21 cellular contexts compared by ENCODE assay signal in the genomic region with DNA sequence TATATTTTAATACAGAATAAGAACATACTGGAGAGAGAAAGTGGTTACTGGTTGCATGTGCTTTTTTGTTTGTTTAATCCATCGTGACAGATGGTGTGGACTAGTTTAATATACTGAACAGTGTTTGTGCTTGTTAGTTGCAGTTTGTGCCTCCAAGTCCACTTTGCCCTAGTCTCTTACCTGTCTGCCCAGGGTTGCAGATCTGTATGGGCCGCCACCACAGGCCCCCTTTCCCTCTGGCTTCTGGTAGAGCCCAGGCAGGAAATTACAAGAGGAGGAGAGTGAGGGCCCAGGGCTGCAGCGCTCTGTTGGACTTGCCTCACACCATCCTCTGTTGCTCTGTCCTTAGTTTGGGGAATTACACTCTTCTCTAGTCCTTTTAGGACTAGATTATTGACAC.
"Had no signal": no experiment of that assay in that cellular context is flagged by ENCODE, and none has a peak within 500 bp of the region (broad histone marks: within the 10 kb centered on the region; RNA-seq: fewer than 3 reads in every experiment).

No MANE protein-coding gene starts in this region.

- FAIRE-seq: kidney, small intestine, TTC549 had no signal

- H3K27me3 Mint-ChIP-seq: activated CD4-positive, alpha-beta T cell treated with anti-CD3 and anti-CD28 coated beads, Interleukin-2, amount 10 ng/mL, durations not matched to agents 24 days and 14 days; activated CD8-positive, alpha-beta T cell treated with anti-CD3 and anti-CD28 coated beads for 36 hours; activated naive CD4-positive, alpha-beta T cell treated with anti-CD3 and anti-CD28 coated beads, Interleukin-2, amount 50 U/mL, for 24 hours; central memory CD8-positive, alpha-beta T cell; type B pancreatic cell had no signal

- H3K27ac ChIP-seq: ascending aorta, coronary artery, left lung, right lobe of liver, testis had no signal

- H3K4me1 ChIP-seq: right lobe of liver, testis had no signal

- H3K4me3 Mint-ChIP-seq: activated CD4-positive, alpha-beta T cell treated with anti-CD3 and anti-CD28 coated beads, Interleukin-2, amount 10 ng/mL, durations not matched to agents 24 days and 14 days; activated CD8-positive, alpha-beta T cell treated with anti-CD3 and anti-CD28 coated beads for 36 hours; activated naive CD4-positive, alpha-beta T cell treated with anti-CD3 and anti-CD28 coated beads, Interleukin-2, amount 50 U/mL, for 24 hours; central memory CD8-positive, alpha-beta T cell; type B pancreatic cell had no signal

- ATAC-seq: activated CD8-positive, alpha-beta T cell treated with anti-CD3 and anti-CD28 coated beads for 36 hours; left lung had no signal

- H3K4me3 ChIP-seq: ascending aorta, coronary artery, left lung, right lobe of liver, testis had no signal

- H3K27me3 ChIP-seq: ascending aorta, left lung, right lobe of liver, testis had no signal

- H3K9me3 ChIP-seq: ascending aorta, left lung, right lobe of liver, testis had no signal

- DNase-seq: activated CD4-positive, alpha-beta T cell treated with anti-CD3 and anti-CD28 coated beads, Interleukin-2, amount 10 ng/mL, durations not matched to agents 24 days and 14 days; activated CD4-positive, CD25-positive, alpha-beta regulatory T cell; activated CD8-positive, alpha-beta T cell treated with anti-CD3 and anti-CD28 coated beads for 36 hours; activated gamma-delta T cell; activated T-cell treated with anti-CD3 and anti-CD28 coated beads, Interleukin-2, amount 50 U/mL, for 48 hours; foreskin melanocyte; glutamatergic neuron; kidney; left lung; mammary epithelial cell; right lobe of liver; small intestine; stimulated activated CD4-positive, alpha-beta T cell treated with anti-CD3 and anti-CD28 coated beads, Interleukin-15, amount 100 ng/mL, for 24 hours; stimulated activated CD4-positive, alpha-beta T cell treated with anti-CD3 and anti-CD28 coated beads, Interleukin-2, amount 100 ng/mL, for 48 hours; testis had no signal

- H3K9me3 Mint-ChIP-seq: activated CD4-positive, alpha-beta T cell treated with anti-CD3 and anti-CD28 coated beads, Interleukin-2, amount 10 ng/mL, durations not matched to agents 24 days and 14 days; activated CD8-positive, alpha-beta T cell treated with anti-CD3 and anti-CD28 coated beads for 36 hours; activated naive CD4-positive, alpha-beta T cell treated with anti-CD3 and anti-CD28 coated beads, Interleukin-2, amount 50 U/mL, for 24 hours; central memory CD8-positive, alpha-beta T cell had no signal

- H3K27ac Mint-ChIP-seq: activated CD4-positive, alpha-beta T cell treated with anti-CD3 and anti-CD28 coated beads, Interleukin-2, amount 10 ng/mL, durations not matched to agents 24 days and 14 days; type B pancreatic cell had no signal

- H3K36me3 ChIP-seq: ascending aorta, left lung, right lobe of liver had no signal
